ENCODE assay signal across 19 cellular contexts in genomic region chr4:32148120-32148666, GRCh38.
DNase-seq lines count a peak whose midpoint lies in the region; ATAC-seq and TF ChIP-seq lines count a peak whose summit lies in the region.
"Had no signal": no experiment of that assay in that cellular context is flagged by ENCODE, and none has a peak within 500 bp of the region (broad histone marks: within the 10 kb centered on the region; RNA-seq: fewer than 3 reads in every experiment).

No MANE protein-coding gene starts in this region.

- no peak overlapping the region for H3K27ac Mint-ChIP-seq in activated naive CD8-positive, alpha-beta T cell treated with anti-CD3 and anti-CD28 coated beads, Interleukin-2, amount 50 U/mL, for 24 hours
- H3K27ac Mint-ChIP-seq: activated CD4-positive, alpha-beta T cell treated with anti-CD3 and anti-CD28 coated beads, Interleukin-2, amount 10 ng/mL, durations not matched to agents 7 days and 5 days; activated naive CD8-positive, alpha-beta T cell treated with anti-CD3 and anti-CD28 coated beads for 36 hours had no signal

- peaks cover 11% of the 10 kb centered on the region for H3K9me3 Mint-ChIP-seq in activated naive CD8-positive, alpha-beta T cell treated with anti-CD3 and anti-CD28 coated beads, Interleukin-2, amount 50 U/mL, for 24 hours

- ATAC-seq in activated naive CD8-positive, alpha-beta T cell treated with anti-CD3 and anti-CD28 coated beads, Interleukin-2, amount 50 U/mL, for 24 hours = no peak
- no peak for ATAC-seq in GM19023 (IDR thresholded peaks at IDR 0.05; ENCODE audit: unreplicated experiment)
- ATAC-seq: mucosa of descending colon, psoas muscle had no signal

- no peaks in the 10 kb centered on the region for H3K9me3 ChIP-seq in ovary
- H3K9me3 ChIP-seq: heart left ventricle, mucosa of descending colon, psoas muscle, testis had no signal

- intact Hi-C loops in ovary (cut with DNase I) = no loop called here

- TF ChIP-seq POLR2A in ovary (IDR thresholded peaks at IDR 0.05) = no peak

- H3K27ac ChIP-seq in ovary = no peak overlapping the region
- H3K27ac ChIP-seq: heart left ventricle, psoas muscle, testis had no signal

- H3K36me3 ChIP-seq in ovary = no peaks in the 10 kb centered on the region
- H3K36me3 ChIP-seq: heart left ventricle had no signal

- WGBS in ovary, 3 donors = 21 to 26% (median 21%) methylated on average over 2 of the region's 2 CpGs

- no peaks in the 10 kb centered on the region for H3K36me3 Mint-ChIP-seq in activated naive CD8-positive, alpha-beta T cell treated with anti-CD3 and anti-CD28 coated beads, Interleukin-2, amount 50 U/mL, for 24 hours (ENCODE audit: low read depth)
- H3K36me3 Mint-ChIP-seq: activated naive CD8-positive, alpha-beta T cell treated with anti-CD3 and anti-CD28 coated beads for 36 hours had no signal

- H3K4me3 ChIP-seq in astrocyte of the spinal cord (ENCODE audit: low read depth, low read length) (no peak overlapping the region), ovary (no peak overlapping the region)
- H3K4me3 ChIP-seq: heart left ventricle, mucosa of descending colon, psoas muscle, testis had no signal

- no peaks in the 10 kb centered on the region for H3K27me3 ChIP-seq in ovary
- H3K27me3 ChIP-seq: heart left ventricle, testis had no signal

- in situ Hi-C loops in astrocyte of the spinal cord (cut with HindIII; ENCODE audit: low sequenced_read_pairs) = no loop called here

- TF ChIP-seq CTCF in astrocyte of the spinal cord (IDR thresholded peaks at IDR 0.05; ENCODE audit: low read depth, low read length) = no peak
- TF ChIP-seq CTCF in ovary (IDR thresholded peaks at IDR 0.05) = no peak

- no peak for TF ChIP-seq EP300 in ovary (IDR thresholded peaks at IDR 0.05)

- H3K4me1 Mint-ChIP-seq in activated naive CD8-positive, alpha-beta T cell treated with anti-CD3 and anti-CD28 coated beads, Interleukin-2, amount 50 U/mL, for 24 hours = no peaks in the 10 kb centered on the region
- H3K4me1 Mint-ChIP-seq: activated CD4-positive, alpha-beta T cell treated with anti-CD3 and anti-CD28 coated beads, Interleukin-2, amount 10 ng/mL, durations not matched to agents 7 days and 5 days; activated naive CD8-positive, alpha-beta T cell treated with anti-CD3 and anti-CD28 coated beads for 36 hours had no signal

- H3K27me3 Mint-ChIP-seq in activated naive CD8-positive, alpha-beta T cell treated with anti-CD3 and anti-CD28 coated beads, Interleukin-2, amount 50 U/mL, for 24 hours = no peaks in the 10 kb centered on the region
- H3K27me3 Mint-ChIP-seq: activated CD4-positive, alpha-beta T cell treated with anti-CD3 and anti-CD28 coated beads, Interleukin-2, amount 10 ng/mL, durations not matched to agents 7 days and 5 days; activated naive CD8-positive, alpha-beta T cell treated with anti-CD3 and anti-CD28 coated beads for 36 hours had no signal

- no peak overlapping the region for H3K4me3 Mint-ChIP-seq in activated naive CD8-positive, alpha-beta T cell treated with anti-CD3 and anti-CD28 coated beads, Interleukin-2, amount 50 U/mL, for 24 hours
- H3K4me3 Mint-ChIP-seq: activated CD4-positive, alpha-beta T cell treated with anti-CD3 and anti-CD28 coated beads, Interleukin-2, amount 10 ng/mL, durations not matched to agents 7 days and 5 days; activated naive CD8-positive, alpha-beta T cell treated with anti-CD3 and anti-CD28 coated beads for 36 hours had no signal

- no peaks in the 10 kb centered on the region for H3K4me1 ChIP-seq in ovary (ENCODE audit: insufficient read depth)
- H3K4me1 ChIP-seq: heart left ventricle, psoas muscle, testis had no signal

- DNase-seq in A172 (ENCODE audit: low spot score) (peak; percentile 16), LHCN-M2 (ENCODE audit: low read depth) (peak; percentile 81), astrocyte of the spinal cord (ENCODE audit: low read depth, low spot score) (peak; percentile 88), iris pigment epithelial cell (ENCODE audit: low read depth) (peak; percentile 5), ovary (no peak), NCI-H345 treated with DMSO at 0.1 percent for 48 hours (lab: John Stamatoyannopoulos, UW; ENCODE audit: unreplicated experiment) (no peak)
- DNase-seq in activated naive CD8-positive, alpha-beta T cell treated with anti-CD3 and anti-CD28 coated beads, Interleukin-2, amount 50 U/mL, for 24 hours = no peak
- DNase-seq: activated CD4-positive, alpha-beta T cell treated with anti-CD3 and anti-CD28 coated beads, Interleukin-2, amount 10 ng/mL, durations not matched to agents 7 days and 5 days; activated naive CD8-positive, alpha-beta T cell treated with anti-CD3 and anti-CD28 coated beads for 36 hours; activated T-cell treated with anti-CD3 and anti-CD28 coated beads, Interleukin-2, amount 50 U/mL, for 1 hour; GDM1; heart left ventricle; mucosa of descending colon; NCI-H2081 treated with DMSO at 0.1 percent for 48 hours; NK-92 treated with Interleukin-12 subunit alpha and Interleukin-12 subunit beta, amount 100 ng/mL, for 24 hours; psoas muscle; SIG-M5; testis had no signal

Comparison
In these comparisons a context has a peak if more than half of its experiments do, and no peak if none do; other contexts are left out.
1. DNase-seq: peak in A172 (single experiment), LHCN-M2 (single experiment), astrocyte of the spinal cord (single experiment) and iris pigment epithelial cell (single experiment); none in ovary (0 of 5), activated naive CD8-positive, alpha-beta T cell treated with anti-CD3 and anti-CD28 coated beads, Interleukin-2, amount 50 U/mL, for 24 hours (single experiment) and NCI-H345 treated with DMSO at 0.1 percent for 48 hours (single experiment).